Comparison of ENCODE assay signal across 1 cellular context in genomic region chr9:120890415-120891254, GRCh38.
TF ChIP-seq lines count a peak whose summit lies in the region.

No MANE protein-coding gene starts in this region.

TF ChIP-seq in GM23338, 12 proteins besides CTCF, POLR2A, EP300 and RAD21 (continued from another document):
- TF ChIP-seq ZNF462 (CRISPR knock-in tag; IDR thresholded peaks at IDR 0.05) (no peak), POLR2AphosphoS5 (IDR thresholded peaks at IDR 0.05; ENCODE audit: low read depth) (no peak), REST (IDR thresholded peaks at IDR 0.05; ENCODE audit: unreplicated experiment) (no peak), ZNF331 (CRISPR knock-in tag; IDR thresholded peaks at IDR 0.05; ENCODE audit: low read depth) (no peak)
